Comparison of ENCODE assay signal across 32 cellular contexts in the genomic region with DNA sequence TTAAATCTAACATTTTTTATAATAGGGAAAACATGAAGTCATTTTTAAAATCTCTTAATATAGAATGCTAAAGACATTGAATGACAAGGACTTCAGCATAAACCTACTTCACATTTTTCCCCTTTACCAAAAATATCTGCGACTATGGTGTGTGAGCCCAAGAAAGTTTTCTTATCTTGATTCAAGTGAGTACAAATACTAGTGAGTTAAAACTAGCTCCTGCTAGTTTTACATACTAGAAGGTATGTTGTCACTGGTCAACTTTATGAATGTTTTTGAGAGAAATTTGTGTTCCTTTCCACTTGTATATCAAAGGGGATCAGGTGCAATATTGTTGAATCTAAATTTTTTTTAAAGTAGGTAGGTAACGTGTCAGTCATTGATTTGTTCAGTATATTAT.
A peak's percentile ranks its signal among the peaks of the same experiment; 100 is the strongest.
DNase-seq lines count a peak whose midpoint lies in the region; ATAC-seq and TF ChIP-seq lines count a peak whose summit lies in the region.
"Had no signal": no experiment of that assay in that cellular context is flagged by ENCODE, and none has a peak within 500 bp of the region (broad histone marks: within the 10 kb centered on the region; RNA-seq: fewer than 3 reads in every experiment).

No MANE protein-coding gene starts in this region.

- peaks cover 26% of the 10 kb centered on the region for H3F3A ChIP-seq in SK-N-SH (replicated peaks; ENCODE audit: insufficient read depth)

- no peak overlapping the region for H3K27ac Mint-ChIP-seq in activated naive CD8-positive, alpha-beta T cell treated with anti-CD3 and anti-CD28 coated beads, Interleukin-2, amount 50 U/mL, for 24 hours
- H3K27ac Mint-ChIP-seq: activated CD4-positive, alpha-beta memory T cell treated with anti-CD3 and anti-CD28 coated beads, Interleukin-2, amount 10 ng/mL, durations not matched to agents 7 days and 5 days; naive thymus-derived CD8-positive, alpha-beta T cell had no signal

- no peak for TF ChIP-seq CTCF in SK-N-SH (IDR thresholded peaks at IDR 0.05)
- no peak for TF ChIP-seq CTCF in fibroblast of lung (conservative IDR thresholded peaks at IDR 0.05 in 1 of 2, IDR thresholded peaks at IDR 0.05 in 1 of 2; ENCODE audit: low read depth in 1 of 2, low read length in 2 of 2)

- H3K9ac ChIP-seq in SK-N-SH (peak overlapping the region; percentile 18; the same call in 1 of the 2 replicates), fibroblast of lung (ENCODE audit: insufficient read depth, low read length) (no peak overlapping the region), skeletal muscle satellite cell (ENCODE audit: low read depth, low read length) (no peak overlapping the region)
- H3K9ac ChIP-seq: BLaER1 had no signal

- no peaks in the 10 kb centered on the region for H3K27me3 Mint-ChIP-seq in activated naive CD8-positive, alpha-beta T cell treated with anti-CD3 and anti-CD28 coated beads, Interleukin-2, amount 50 U/mL, for 24 hours
- H3K27me3 Mint-ChIP-seq: activated CD4-positive, alpha-beta memory T cell treated with anti-CD3 and anti-CD28 coated beads, Interleukin-2, amount 10 ng/mL, durations not matched to agents 7 days and 5 days; naive thymus-derived CD8-positive, alpha-beta T cell had no signal

- H3K4me1 ChIP-seq in SK-N-SH (ENCODE audit: control insufficient read depth in 1 of 2, insufficient read depth in 2 of 2, low read depth in 1 of 2, low read length in 1 of 2): peaks cover 17 to 32% of the 10 kb centered on the region in 2 experiments; a peak in 3 of 4 replicates
- H3K4me1 ChIP-seq in fibroblast of lung (ENCODE audit: control insufficient read depth, extremely low read depth, insufficient read depth, low read length): peaks cover 2% of the 10 kb centered on the region
- H3K4me1 ChIP-seq in skeletal muscle satellite cell (ENCODE audit: control insufficient read depth, insufficient read depth, low read length): peaks cover 67% of the 10 kb centered on the region

- WGBS in SK-N-SH (ENCODE audit: low lambda C conversion rate): 97% methylated on average over 2 of the region's 2 CpGs

- H2AFZ ChIP-seq in SK-N-SH (ENCODE audit: low read depth) (no peak overlapping the region), fibroblast of lung (ENCODE audit: low read length) (no peak overlapping the region)

- no peak overlapping the region for H3K4me3 Mint-ChIP-seq in activated naive CD8-positive, alpha-beta T cell treated with anti-CD3 and anti-CD28 coated beads, Interleukin-2, amount 50 U/mL, for 24 hours
- H3K4me3 Mint-ChIP-seq: activated CD4-positive, alpha-beta memory T cell treated with anti-CD3 and anti-CD28 coated beads, Interleukin-2, amount 10 ng/mL, durations not matched to agents 7 days and 5 days; naive thymus-derived CD8-positive, alpha-beta T cell had no signal

- H3K9me2 ChIP-seq in SK-N-SH: no peaks in the 10 kb centered on the region

- H3K27ac ChIP-seq in SK-N-SH (ENCODE audit: low read depth in 2 of 2, low read length in 1 of 2) (peak overlapping the region; percentile 39 to 55), fibroblast of lung (ENCODE audit: insufficient read depth, low read length) (no peak overlapping the region)
- H3K27ac ChIP-seq: BLaER1, brain microvascular endothelial cell, pancreas, right atrium auricular region, vagina had no signal

- H4K20me1 ChIP-seq in SK-N-SH (ENCODE audit: insufficient read depth) (peaks cover 31% of the 10 kb centered on the region), fibroblast of lung (ENCODE audit: control insufficient read depth, extremely low read depth, insufficient read depth, low read length) (no peaks in the 10 kb centered on the region)

- POLR2A ChIA-PET in SK-N-SH (lab: Yijun Ruan, JAX): no interaction called here

- H3K4me3 ChIP-seq in SK-N-SH (ENCODE audit: low read depth in 2 of 2, low read length in 1 of 2): no peak overlapping the region
- H3K4me3 ChIP-seq in fibroblast of lung (replicated peaks in 1 of 4; ENCODE audit: control extremely low read depth in 1 of 4, insufficient read depth in 1 of 4, low read depth in 3 of 4, low read length in 4 of 4): peak overlapping the region in 2 of 4 experiments; percentile 42 to 68
- no peak overlapping the region for H3K4me3 ChIP-seq in skeletal muscle satellite cell (ENCODE audit: low read length)
- H3K4me3 ChIP-seq: BLaER1, pancreas, right atrium auricular region, vagina had no signal

- H3K9me3 Mint-ChIP-seq in activated naive CD8-positive, alpha-beta T cell treated with anti-CD3 and anti-CD28 coated beads, Interleukin-2, amount 50 U/mL, for 24 hours: no peaks in the 10 kb centered on the region
- H3K9me3 Mint-ChIP-seq: activated CD4-positive, alpha-beta memory T cell treated with anti-CD3 and anti-CD28 coated beads, Interleukin-2, amount 10 ng/mL, durations not matched to agents 7 days and 5 days; naive thymus-derived CD8-positive, alpha-beta T cell had no signal

- peaks cover 37% of the 10 kb centered on the region for H3K4me1 Mint-ChIP-seq in activated naive CD8-positive, alpha-beta T cell treated with anti-CD3 and anti-CD28 coated beads, Interleukin-2, amount 50 U/mL, for 24 hours

- no peak for DNase-seq in SK-N-SH
- peak; percentile 69 for DNase-seq in OCI-M1 (lab: John Stamatoyannopoulos, UW)
- no peak for DNase-seq in fibroblast of lung (ENCODE audit: low read depth in 2 of 2)
- DNase-seq in activated naive CD8-positive, alpha-beta T cell treated with anti-CD3 and anti-CD28 coated beads, Interleukin-2, amount 50 U/mL, for 24 hours: no peak
- DNase-seq: ACHN; activated CD4-positive, alpha-beta memory T cell treated with anti-CD3 and anti-CD28 coated beads, Interleukin-2, amount 10 ng/mL, durations not matched to agents 7 days and 5 days; activated effector memory CD4-positive, alpha-beta T cell treated with anti-CD3 and anti-CD28 coated beads, Interleukin-2, amount 50 U/mL, for 16 hours; activated T-cell treated with anti-CD3 and anti-CD28 coated beads for 4 hours; brain microvascular endothelial cell; Calu3; DND-41; effector CD8-positive, alpha-beta T cell; erythroblast; foreskin melanocyte; naive thymus-derived CD8-positive, alpha-beta T cell; NCI-H187; NCI-H774; pancreas; PC-3; Right ventricle myocardium superior; stimulated activated CD4-positive, alpha-beta T cell treated with anti-CD3 and anti-CD28 coated beads, Interleukin-12 subunit alpha, Interleukin-12 subunit beta, amount 100 ng/mL, for 4 hours; stimulated activated CD4-positive, alpha-beta T cell treated with anti-CD3 and anti-CD28 coated beads, Interleukin-4, amount 100 ng/mL, for 24 hours; stimulated activated naive CD8-positive, alpha-beta T cell treated with anti-CD3 and anti-CD28 coated beads, Interleukin-15, Interleukin-2, amounts not matched to agents 100 U/mL and 50 U/mL, for 24 hours had no signal

- H3K9me3 ChIP-seq in SK-N-SH: no peaks in the 10 kb centered on the region
- no peaks in the 10 kb centered on the region for H3K9me3 ChIP-seq in fibroblast of lung (ENCODE audit: control insufficient read depth, insufficient read depth, low read depth, low read length)
- no peaks in the 10 kb centered on the region for H3K9me3 ChIP-seq in skeletal muscle satellite cell (replicated peaks; ENCODE audit: low read length)
- H3K9me3 ChIP-seq: BLaER1, pancreas, right atrium auricular region, vagina had no signal

- peaks cover 0 to under 1% of the 10 kb centered on the region in 2 experiments for H3K36me3 ChIP-seq in SK-N-SH (replicated peaks in 1 of 2; ENCODE audit: control insufficient read depth in 1 of 2, insufficient read depth in 2 of 2, low read length in 1 of 2)
- H3K36me3 ChIP-seq in fibroblast of lung (ENCODE audit: control insufficient read depth, insufficient read depth, low read length): no peaks in the 10 kb centered on the region
- H3K36me3 ChIP-seq in skeletal muscle satellite cell (ENCODE audit: insufficient read depth, low read length): no peaks in the 10 kb centered on the region
- H3K36me3 ChIP-seq: BLaER1, brain microvascular endothelial cell, pancreas, right atrium auricular region, vagina had no signal

- H3K79me2 ChIP-seq in SK-N-SH (ENCODE audit: insufficient read depth) (peaks cover 95% of the 10 kb centered on the region), fibroblast of lung (ENCODE audit: control insufficient read depth, insufficient read depth, low read length) (peaks cover 83% of the 10 kb centered on the region)

- TF ChIP-seq EP300 in SK-N-SH (IDR thresholded peaks at IDR 0.05; ENCODE audit: borderline replicate concordance in 1 of 2, low read depth in 1 of 2, low read length in 1 of 2): no peak

- ATAC-seq in SK-N-SH treated with all-trans-retinoic acid at 6 μM for 48 hours: no peak
- ATAC-seq in HG02798 (IDR thresholded peaks at IDR 0.05; ENCODE audit: poor library complexity, unreplicated experiment): no peak
- no peak for ATAC-seq in activated naive CD8-positive, alpha-beta T cell treated with anti-CD3 and anti-CD28 coated beads, Interleukin-2, amount 50 U/mL, for 24 hours
- ATAC-seq in HG02588 (IDR thresholded peaks at IDR 0.05; ENCODE audit: unreplicated experiment): no peak
- ATAC-seq: activated CD4-positive, CD25-positive, alpha-beta regulatory T cell treated with anti-CD3 and anti-CD28 coated beads, Interleukin-2, amount 50 U/mL, for 24 hours; left lobe of liver; naive thymus-derived CD8-positive, alpha-beta T cell; pancreas; PC-3; stimulated activated naive CD8-positive, alpha-beta T cell treated with anti-CD3 and anti-CD28 coated beads, Interleukin-15, Interleukin-2, amounts not matched to agents 100 U/mL and 50 U/mL, for 24 hours had no signal

- CTCF ChIA-PET in SK-N-SH (lab: Yijun Ruan, JAX): interaction anchor here (0.9 kb wide), 1 partner anchor 82 kb away, joined by 3 read pairs; no protein-coding TSS in a partner anchor

- H3K4me2 ChIP-seq in SK-N-SH (0 out of 2 replicates have a peak overlapping the region, but pooled peaks have one; percentile 36), fibroblast of lung (ENCODE audit: extremely low read depth, insufficient read depth, low read length) (peak overlapping the region; percentile 77), skeletal muscle satellite cell (ENCODE audit: low read length) (peak overlapping the region; percentile 53)
- H3K4me2 ChIP-seq: BLaER1 had no signal

- no peaks in the 10 kb centered on the region for H3K36me3 Mint-ChIP-seq in activated naive CD8-positive, alpha-beta T cell treated with anti-CD3 and anti-CD28 coated beads, Interleukin-2, amount 50 U/mL, for 24 hours (ENCODE audit: low read depth)
- H3K36me3 Mint-ChIP-seq: naive thymus-derived CD8-positive, alpha-beta T cell had no signal

- TF ChIP-seq RAD21 in SK-N-SH (IDR thresholded peaks at IDR 0.05; ENCODE audit: low read length): no peak

- H3K27me3 ChIP-seq in SK-N-SH (ENCODE audit: insufficient read depth) (no peaks in the 10 kb centered on the region), fibroblast of lung (ENCODE audit: control insufficient read depth, insufficient read depth, low read length) (no peaks in the 10 kb centered on the region), skeletal muscle satellite cell (ENCODE audit: control insufficient read depth, insufficient read depth, low read length) (no peaks in the 10 kb centered on the region)
- H3K27me3 ChIP-seq: BLaER1, brain microvascular endothelial cell, pancreas, right atrium auricular region, vagina had no signal

TF ChIP-seq in SK-N-SH, 30 proteins besides CTCF, POLR2A, EP300 and RAD21 (continues in another document):
- no peak for TF ChIP-seq FOXJ3 (CRISPR knock-in tag; IDR thresholded peaks at IDR 0.05)
- TF ChIP-seq FOXM1 (IDR thresholded peaks at IDR 0.05; ENCODE audit: low read depth): no peak

TF ChIP-seq in SK-N-SH treated with all-trans-retinoic acid at 6 μM for 48 hours, 23 proteins besides CTCF, POLR2A, EP300 and RAD21 (continues in another document):
- TF ChIP-seq ZNF8 (CRISPR knock-in tag; IDR thresholded peaks at IDR 0.05) (no peak), ISL1 (CRISPR knock-in tag; IDR thresholded peaks at IDR 0.05) (no peak)
